18 cellular contexts compared by ENCODE assay signal in genomic region chr5:141383345-141383744, GRCh38. TPM values are rescaled to one million over a fixed set of nuclear protein-coding genes. Genes with fewer than 3 reads are reported as not detected.
DNase-seq lines count a peak whose midpoint lies in the region; TF ChIP-seq lines count a peak whose summit lies in the region.
"Had no signal": no experiment of that assay in that cellular context is flagged by ENCODE, and none has a peak within 500 bp of the region (broad histone marks: within the 10 kb centered on the region; RNA-seq: fewer than 3 reads in every experiment).

No MANE protein-coding gene starts in this region.

- POLR2A ChIA-PET in AG04449 (lab: Yijun Ruan, JAX): no interaction called here

- H3K27me3 ChIP-seq in H7 (ENCODE audit: control insufficient read depth, insufficient read depth, low read length) (no peaks in the 10 kb centered on the region), muscle layer of duodenum (ENCODE audit: low read depth, low read length) (no peaks in the 10 kb centered on the region)
- H3K27me3 ChIP-seq: adrenal gland, upper lobe of left lung had no signal

- H3K4me3 ChIP-seq in AG04449 (ENCODE audit: low read depth, low read length) (peak overlapping the region; percentile 59), H7 (ENCODE audit: insufficient read depth, low read depth, low read length) (no peak overlapping the region), cardiac fibroblast (replicated peaks in 1 of 2; ENCODE audit: low read depth in 2 of 2, low read length in 2 of 2) (peak overlapping the region; percentile 47 to 62), muscle layer of duodenum (ENCODE audit: low read depth in 1 of 2, low read length in 2 of 2) (peak overlapping the region; percentile 45 to 73)
- H3K4me3 ChIP-seq: left lung had no signal

- CTCF ChIA-PET in AG04449 (lab: Yijun Ruan, JAX): interaction anchor here (0.8 to 1.8 kb wide), 12 partner anchors 9 to 184 kb away, joined by 3 to 8 read pairs (median 4); partner anchors contain the start of genes PCDHGA11, PCDHGA12, PCDHGA5 and PCDHGA6

- no peak for TF ChIP-seq CTCF in AG04449 (IDR thresholded peaks at IDR 0.05; ENCODE audit: insufficient read depth, low read length, missing control alignments)
- TF ChIP-seq CTCF in cardiac fibroblast (IDR thresholded peaks at IDR 0.05; ENCODE audit: low read depth, low read length): no peak

- no peak overlapping the region for H3K27ac ChIP-seq in muscle layer of duodenum (ENCODE audit: low read length)
- H3K27ac ChIP-seq: adrenal gland, left lung, upper lobe of left lung had no signal

- H3K9me3 ChIP-seq in muscle layer of duodenum (ENCODE audit: control insufficient read depth in 1 of 2, low read length in 2 of 2): peaks cover 63 to 84% of the 10 kb centered on the region in 2 donors

- no peaks in the 10 kb centered on the region for H3K4me1 ChIP-seq in muscle layer of duodenum (ENCODE audit: control insufficient read depth in 1 of 2, insufficient read depth in 2 of 2, low read length in 2 of 2)
- H3K4me1 ChIP-seq: adrenal gland, left lung, upper lobe of left lung had no signal

- H3K36me3 ChIP-seq in H7 (replicated peaks; ENCODE audit: control insufficient read depth, insufficient read depth, low read length) (no peaks in the 10 kb centered on the region), muscle layer of duodenum (ENCODE audit: control insufficient read depth in 1 of 2, insufficient read depth in 2 of 2, low read length in 2 of 2) (peaks cover 0 to 11% of the 10 kb centered on the region in 2 donors)
- H3K36me3 ChIP-seq: adrenal gland, left lung, upper lobe of left lung had no signal

- DNase-seq in AG04449 (ENCODE audit: low read depth, low spot score): no peak
- DNase-seq in H7: peak; percentile 28
- no peak for DNase-seq in cardiac fibroblast (ENCODE audit: low read depth in 2 of 2)
- no peak for DNase-seq in KG1 (lab: John Stamatoyannopoulos, UW)
- no peak for DNase-seq in NCI-H1105 (lab: John Stamatoyannopoulos, UW)
- no peak for DNase-seq in activated CD4-positive, CD25-positive, alpha-beta regulatory T cell (lab: John Stamatoyannopoulos, UW)
- DNase-seq: activated CD4-positive, alpha-beta T cell treated with anti-CD3 and anti-CD28 coated beads for 36 hours; activated T-cell treated with anti-CD3 and anti-CD28 coated beads, Interleukin-2, amount 50 U/mL, for 1 hour; adrenal gland; DMS79 treated with DMSO at 0.1 percent for 48 hours; hypothalamus; KBM-7; left lung; NCI-H1417; NCI-H226; stimulated activated CD4-positive, alpha-beta T cell treated with anti-CD3 and anti-CD28 coated beads, Interleukin-4, amount 100 ng/mL, for 4 hours; upper lobe of left lung had no signal

RNA-seq across cellular contexts. Expression of gene PCDHGA7, which starts 0.8 kb away (rescaled TPM):
- not detected in 2 replicates for total RNA-seq in H7 (2014; rRNA removed; shearing (Covaris generic))
- total RNA-seq: activated CD4-positive, alpha-beta T cell treated with anti-CD3 and anti-CD28 coated beads for 36 hours had no signal

RNA-seq across cellular contexts. Expression of gene PCDHGB4, which starts 4.2 kb away (rescaled TPM):
- 0.66 and 1.4 TPM in 2 replicates for total RNA-seq in H7 (2014; rRNA removed; shearing (Covaris generic))

RNA-seq across cellular contexts. Expression of gene PCDHGA8, which starts 9.1 kb away (rescaled TPM):
- total RNA-seq in H7 (2014; rRNA removed; shearing (Covaris generic)): 0.22 TPM in 1 of 2 replicates, not detected in the other
- total RNA-seq: activated CD4-positive, alpha-beta T cell treated with anti-CD3 and anti-CD28 coated beads for 36 hours had no signal

RNA-seq across cellular contexts. Expression of gene PCDHGA6, which starts 9.7 kb away (rescaled TPM):
- total RNA-seq in H7 (2014; rRNA removed; shearing (Covaris generic)): 0.04 TPM in 1 of 2 replicates, not detected in the other

RNA-seq across cellular contexts. Expression of gene PCDHGB3, which starts 13.3 kb away (rescaled TPM):
- total RNA-seq in H7 (2014; rRNA removed; shearing (Covaris generic)): 0.26 TPM in 1 of 2 replicates, not detected in the other
- total RNA-seq: activated CD4-positive, alpha-beta T cell treated with anti-CD3 and anti-CD28 coated beads for 36 hours had no signal
